8 cellular contexts compared by ENCODE assay signal in genomic region chr15:92683511-92683834, GRCh38. TPM values are rescaled to one million over a fixed set of nuclear protein-coding genes. Genes with fewer than 3 reads are reported as not detected.
DNase-seq lines count a peak whose midpoint lies in the region; ATAC-seq and TF ChIP-seq lines count a peak whose summit lies in the region.

No MANE protein-coding gene starts in this region.

- no peak overlapping the region for H3K27ac ChIP-seq in RWPE2 (ENCODE audit: poor library complexity, severe bottlenecking)
- H3K27ac ChIP-seq in left ventricle myocardium inferior (replicated peaks) = no peak overlapping the region

- H3K4me3 ChIP-seq in RWPE2 (ENCODE audit: severe bottlenecking) (no peak overlapping the region), left ventricle myocardium inferior (no peak overlapping the region)

- H3K27me3 ChIP-seq in RWPE2 (ENCODE audit: insufficient read depth, poor library complexity, severe bottlenecking) (peaks cover 5% of the 10 kb centered on the region), left ventricle myocardium inferior (ENCODE audit: low read depth) (no peaks in the 10 kb centered on the region)

- H3K36me3 ChIP-seq in RWPE2 (ENCODE audit: low read depth) (no peaks in the 10 kb centered on the region), left ventricle myocardium inferior (no peaks in the 10 kb centered on the region)

- H3K9me3 ChIP-seq in RWPE2 (ENCODE audit: severe bottlenecking) = no peaks in the 10 kb centered on the region
- H3K9me3 ChIP-seq in left ventricle myocardium inferior (replicated peaks) = peaks cover 3% of the 10 kb centered on the region

- H3K4me1 ChIP-seq in RWPE2 (ENCODE audit: insufficient read depth, poor library complexity, severe bottlenecking) (peaks cover 6% of the 10 kb centered on the region), left ventricle myocardium inferior (peaks cover 12% of the 10 kb centered on the region)

- TF ChIP-seq CTCF in RWPE2 (IDR thresholded peaks at IDR 0.05; ENCODE audit: poor library complexity, severe bottlenecking) (peak; percentile 31), left ventricle myocardium inferior (IDR thresholded peaks at IDR 0.05; ENCODE audit: borderline replicate concordance) (peak; percentile 80)

- peak; percentile 69 to 73 for DNase-seq in NCI-H2081 (lab: John Stamatoyannopoulos, UW)
- no peak for DNase-seq in NCI-H2081 treated with DMSO at 0.1 percent for 48 hours (lab: John Stamatoyannopoulos, UW)
- no peak for DNase-seq in RWPE2 (ENCODE audit: low spot score)
- DNase-seq in left ventricle myocardium inferior = peak; percentile 32
- DNase-seq in superior temporal gyrus (ENCODE audit: extremely low spot score) = peak; percentile 66

- intact Hi-C loops in left ventricle myocardium inferior (cut with micrococcal nuclease) = loop anchor here (10.0 kb wide), 1 partner anchor 159 kb away; no protein-coding TSS in a partner anchor

- ATAC-seq in RWPE2 (ENCODE audit: low read depth) = no peak
- no peak for ATAC-seq in HG02970 (IDR thresholded peaks at IDR 0.05; ENCODE audit: low FRiP score, unreplicated experiment)
- no peak for ATAC-seq in HG02588 (IDR thresholded peaks at IDR 0.05; ENCODE audit: unreplicated experiment)
- no peak for ATAC-seq in HG02973 (IDR thresholded peaks at IDR 0.05; ENCODE audit: unreplicated experiment)

RNA-seq across cellular contexts. Expression of gene FAM174B, which starts 27.9 kb away (rescaled TPM):
- 17.1 TPM for total RNA-seq in left ventricle myocardium inferior

Comparison
In these comparisons a context has a peak if more than half of its experiments do, and no peak if none do; other contexts are left out.
1. DNase-seq: peak in NCI-H2081 (2 of 2), left ventricle myocardium inferior (single experiment) and superior temporal gyrus (single experiment); none in NCI-H2081 treated with DMSO at 0.1 percent for 48 hours (single experiment) and RWPE2 (single experiment).